In the genomic region with DNA sequence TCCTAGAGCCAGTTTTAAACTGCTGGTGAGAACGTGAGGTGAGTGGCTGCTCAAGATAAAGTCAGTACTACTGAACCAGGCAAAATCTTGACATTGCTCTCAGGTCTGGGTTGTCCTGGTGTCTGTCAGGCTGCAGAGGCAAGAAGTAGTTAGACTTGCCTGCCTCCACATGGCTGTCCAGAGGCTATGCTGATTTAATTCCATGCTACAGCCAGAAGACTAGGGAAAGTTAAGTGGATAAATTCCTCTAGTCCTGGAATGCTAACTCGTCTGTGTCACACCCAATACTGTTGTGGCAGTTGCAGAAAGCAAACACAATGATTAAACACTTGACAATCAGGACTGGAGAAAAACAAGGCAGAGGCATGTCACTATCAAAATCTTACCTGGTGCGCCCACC, we compare ENCODE assay signal across 1 cellular context.
TF ChIP-seq lines count a peak whose summit lies in the region.

No MANE protein-coding gene starts in this region.

TF ChIP-seq in HepG2, 621 proteins besides CTCF, POLR2A, EP300 and RAD21 (continued from another document):
- TF ChIP-seq, protein P1, sequence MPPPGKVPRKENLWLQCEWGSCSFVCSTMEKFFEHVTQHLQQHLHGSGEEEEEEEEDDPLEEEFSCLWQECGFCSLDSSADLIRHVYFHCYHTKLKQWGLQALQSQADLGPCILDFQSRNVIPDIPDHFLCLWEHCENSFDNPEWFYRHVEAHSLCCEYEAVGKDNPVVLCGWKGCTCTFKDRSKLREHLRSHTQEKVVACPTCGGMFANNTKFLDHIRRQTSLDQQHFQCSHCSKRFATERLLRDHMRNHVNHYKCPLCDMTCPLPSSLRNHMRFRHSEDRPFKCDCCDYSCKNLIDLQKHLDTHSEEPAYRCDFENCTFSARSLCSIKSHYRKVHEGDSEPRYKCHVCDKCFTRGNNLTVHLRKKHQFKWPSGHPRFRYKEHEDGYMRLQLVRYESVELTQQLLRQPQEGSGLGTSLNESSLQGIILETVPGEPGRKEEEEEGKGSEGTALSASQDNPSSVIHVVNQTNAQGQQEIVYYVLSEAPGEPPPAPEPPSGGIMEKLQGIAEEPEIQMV (CRISPR knock-in tag; IDR thresholded peaks at IDR 0.05; ENCODE audit: low read depth), result no peak
- no peak for TF ChIP-seq ZNF678 (CRISPR knock-in tag; IDR thresholded peaks at IDR 0.05)
